Comparison of ENCODE assay signal across 1 cellular context in the genomic region with DNA sequence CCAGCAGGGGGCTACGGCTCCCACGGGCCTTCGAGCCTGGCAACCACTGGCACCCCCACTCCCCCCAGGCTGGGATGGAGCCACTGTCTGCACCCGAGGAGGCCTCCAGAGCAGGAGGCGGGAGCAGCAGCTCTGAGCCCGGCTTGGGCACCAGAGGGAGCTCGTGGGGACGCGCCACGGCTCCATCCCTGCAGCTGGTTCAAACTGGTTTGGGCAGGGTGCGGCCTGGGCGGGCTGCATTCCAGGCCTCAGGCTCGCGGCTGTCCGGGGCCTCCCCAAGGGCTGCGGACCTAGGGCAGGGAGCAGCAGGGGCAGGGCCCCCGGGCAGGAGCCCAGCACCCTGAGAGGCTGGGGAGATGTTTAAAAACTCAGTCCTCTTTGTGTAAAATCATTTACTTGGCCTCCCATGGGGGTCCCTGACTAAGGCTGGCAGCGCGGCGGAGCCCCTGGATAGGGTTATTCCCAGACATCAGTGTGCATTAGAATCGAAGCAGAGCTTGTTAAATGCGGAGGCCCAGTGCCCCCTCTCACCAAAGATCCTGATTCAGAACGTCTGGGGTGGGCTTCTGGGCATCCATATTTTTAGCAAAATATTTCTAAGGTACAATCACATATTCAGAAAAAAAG.
TF ChIP-seq lines count a peak whose summit lies in the region.

No MANE protein-coding gene starts in this region.

TF ChIP-seq in K562, 482 proteins besides CTCF, POLR2A, EP300 and RAD21 (continued from another document and continues in another):
- TF ChIP-seq RBM34 (IDR thresholded peaks at IDR 0.05; ENCODE audit: borderline replicate concordance, insufficient read depth, low read length) (no peak), POLR3A (IDR thresholded peaks at IDR 0.05; ENCODE audit: borderline replicate concordance, extremely low read depth, insufficient read depth, insufficient read length) (no peak), HDAC8 (tag; IDR thresholded peaks at IDR 0.05) (peak; percentile 81; the same call in 1 of the 2 replicates), ZNF830 (CRISPR knock-in tag; IDR thresholded peaks at IDR 0.05) (no peak), CTBP1 (IDR thresholded peaks at IDR 0.05; ENCODE audit: borderline replicate concordance) (peak; percentile 96), TAL1 (IDR thresholded peaks at IDR 0.05) (no peak), BCOR (IDR thresholded peaks at IDR 0.05) (peak; percentile 97), EZH2 (IDR thresholded peaks at IDR 0.05; ENCODE audit: borderline replicate concordance, low read depth, low read length) (no peak), ZBTB8A (IDR thresholded peaks at IDR 0.05; ENCODE audit: partially characterized antibody) (no peak), KDM5B (IDR thresholded peaks at IDR 0.05; ENCODE audit: insufficient replicate concordance, low read depth, low read length) (peak; percentile 83), ZNF134 (CRISPR knock-in tag; conservative IDR thresholded peaks at IDR 0.05) (peak; percentile 51; the same call in 1 of the 2 replicates), PHB (CRISPR knock-in tag; IDR thresholded peaks at IDR 0.05) (no peak), PHTF2 (CRISPR knock-in tag; IDR thresholded peaks at IDR 0.05) (no peak), FOXA1 (IDR thresholded peaks at IDR 0.05; ENCODE audit: borderline replicate concordance) (no peak), PHF21A (IDR thresholded peaks at IDR 0.05; ENCODE audit: borderline replicate concordance, low read depth) (peak; percentile 11; the same call in 1 of the 2 replicates), ZNF175 (CRISPR knock-in tag; IDR thresholded peaks at IDR 0.05; ENCODE audit: low read depth) (peak; percentile 61; the same call in 1 of the 2 replicates), MTA3 (IDR thresholded peaks at IDR 0.05; ENCODE audit: borderline replicate concordance) (peak; percentile 84; the same call in 1 of the 2 replicates), RBM14 (IDR thresholded peaks at IDR 0.05; ENCODE audit: borderline replicate concordance, insufficient read depth, low read depth, low read length) (no peak), JUND (IDR thresholded peaks at IDR 0.05; ENCODE audit: borderline replicate concordance, low read depth, low read length) (peak; percentile 54; the same call in 1 of the 2 replicates), JUND (tag; IDR thresholded peaks at IDR 0.05; ENCODE audit: borderline replicate concordance, low read depth, low read length) (peak; percentile 39; the same call in 1 of the 3 replicates), HCFC1 (IDR thresholded peaks at IDR 0.05; ENCODE audit: low read depth, low read length) (no peak; the same call in 1 of the 2 replicates), CREBBP (IDR thresholded peaks at IDR 0.05; ENCODE audit: low read depth, low read length) (no peak), EGR1 (conservative IDR thresholded peaks at IDR 0.05) (no peak), RBFOX2 (IDR thresholded peaks at IDR 0.05; ENCODE audit: low read depth, low read length) (peak; percentile 96), RFX1 (IDR thresholded peaks at IDR 0.05) (no peak), GTF2A2 (tag; IDR thresholded peaks at IDR 0.05) (no peak; the same call in 1 of the 2 replicates), ZNF507 (tag; conservative IDR thresholded peaks at IDR 0.05) (no peak), PTRF (tag; IDR thresholded peaks at IDR 0.05) (0 out of 2 replicates have a peak, but pooled peaks have one; percentile 31), POLR2G (IDR thresholded peaks at IDR 0.05; ENCODE audit: low read depth, low read length) (peak; percentile 96), EP400 (IDR thresholded peaks at IDR 0.05) (peak; percentile 94), MED1 (CRISPR knock-in tag; IDR thresholded peaks at IDR 0.05; ENCODE audit: borderline replicate concordance) (no peak)
- TF ChIP-seq, protein P1, sequence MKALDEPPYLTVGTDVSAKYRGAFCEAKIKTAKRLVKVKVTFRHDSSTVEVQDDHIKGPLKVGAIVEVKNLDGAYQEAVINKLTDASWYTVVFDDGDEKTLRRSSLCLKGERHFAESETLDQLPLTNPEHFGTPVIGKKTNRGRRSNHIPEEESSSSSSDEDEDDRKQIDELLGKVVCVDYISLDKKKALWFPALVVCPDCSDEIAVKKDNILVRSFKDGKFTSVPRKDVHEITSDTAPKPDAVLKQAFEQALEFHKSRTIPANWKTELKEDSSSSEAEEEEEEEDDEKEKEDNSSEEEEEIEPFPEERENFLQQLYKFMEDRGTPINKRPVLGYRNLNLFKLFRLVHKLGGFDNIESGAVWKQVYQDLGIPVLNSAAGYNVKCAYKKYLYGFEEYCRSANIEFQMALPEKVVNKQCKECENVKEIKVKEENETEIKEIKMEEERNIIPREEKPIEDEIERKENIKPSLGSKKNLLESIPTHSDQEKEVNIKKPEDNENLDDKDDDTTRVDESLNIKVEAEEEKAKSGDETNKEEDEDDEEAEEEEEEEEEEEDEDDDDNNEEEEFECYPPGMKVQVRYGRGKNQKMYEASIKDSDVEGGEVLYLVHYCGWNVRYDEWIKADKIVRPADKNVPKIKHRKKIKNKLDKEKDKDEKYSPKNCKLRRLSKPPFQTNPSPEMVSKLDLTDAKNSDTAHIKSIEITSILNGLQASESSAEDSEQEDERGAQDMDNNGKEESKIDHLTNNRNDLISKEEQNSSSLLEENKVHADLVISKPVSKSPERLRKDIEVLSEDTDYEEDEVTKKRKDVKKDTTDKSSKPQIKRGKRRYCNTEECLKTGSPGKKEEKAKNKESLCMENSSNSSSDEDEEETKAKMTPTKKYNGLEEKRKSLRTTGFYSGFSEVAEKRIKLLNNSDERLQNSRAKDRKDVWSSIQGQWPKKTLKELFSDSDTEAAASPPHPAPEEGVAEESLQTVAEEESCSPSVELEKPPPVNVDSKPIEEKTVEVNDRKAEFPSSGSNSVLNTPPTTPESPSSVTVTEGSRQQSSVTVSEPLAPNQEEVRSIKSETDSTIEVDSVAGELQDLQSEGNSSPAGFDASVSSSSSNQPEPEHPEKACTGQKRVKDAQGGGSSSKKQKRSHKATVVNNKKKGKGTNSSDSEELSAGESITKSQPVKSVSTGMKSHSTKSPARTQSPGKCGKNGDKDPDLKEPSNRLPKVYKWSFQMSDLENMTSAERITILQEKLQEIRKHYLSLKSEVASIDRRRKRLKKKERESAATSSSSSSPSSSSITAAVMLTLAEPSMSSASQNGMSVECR (CRISPR knock-in tag; IDR thresholded peaks at IDR 0.05): peak; percentile 70; the same call in 1 of the 2 replicates
- TF ChIP-seq, protein P2, sequence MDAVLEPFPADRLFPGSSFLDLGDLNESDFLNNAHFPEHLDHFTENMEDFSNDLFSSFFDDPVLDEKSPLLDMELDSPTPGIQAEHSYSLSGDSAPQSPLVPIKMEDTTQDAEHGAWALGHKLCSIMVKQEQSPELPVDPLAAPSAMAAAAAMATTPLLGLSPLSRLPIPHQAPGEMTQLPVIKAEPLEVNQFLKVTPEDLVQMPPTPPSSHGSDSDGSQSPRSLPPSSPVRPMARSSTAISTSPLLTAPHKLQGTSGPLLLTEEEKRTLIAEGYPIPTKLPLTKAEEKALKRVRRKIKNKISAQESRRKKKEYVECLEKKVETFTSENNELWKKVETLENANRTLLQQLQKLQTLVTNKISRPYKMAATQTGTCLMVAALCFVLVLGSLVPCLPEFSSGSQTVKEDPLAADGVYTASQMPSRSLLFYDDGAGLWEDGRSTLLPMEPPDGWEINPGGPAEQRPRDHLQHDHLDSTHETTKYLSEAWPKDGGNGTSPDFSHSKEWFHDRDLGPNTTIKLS (IDR thresholded peaks at IDR 0.05; ENCODE audit: borderline replicate concordance, low read depth): peak; percentile 83
- TF ChIP-seq, protein P3, sequence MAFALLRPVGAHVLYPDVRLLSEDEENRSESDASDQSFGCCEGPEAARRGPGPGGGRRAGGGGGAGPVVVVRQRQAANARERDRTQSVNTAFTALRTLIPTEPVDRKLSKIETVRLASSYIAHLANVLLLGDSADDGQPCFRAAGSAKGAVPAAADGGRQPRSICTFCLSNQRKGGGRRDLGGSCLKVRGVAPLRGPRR (CRISPR knock-in tag; IDR thresholded peaks at IDR 0.05): no peak
- TF ChIP-seq, protein P4, sequence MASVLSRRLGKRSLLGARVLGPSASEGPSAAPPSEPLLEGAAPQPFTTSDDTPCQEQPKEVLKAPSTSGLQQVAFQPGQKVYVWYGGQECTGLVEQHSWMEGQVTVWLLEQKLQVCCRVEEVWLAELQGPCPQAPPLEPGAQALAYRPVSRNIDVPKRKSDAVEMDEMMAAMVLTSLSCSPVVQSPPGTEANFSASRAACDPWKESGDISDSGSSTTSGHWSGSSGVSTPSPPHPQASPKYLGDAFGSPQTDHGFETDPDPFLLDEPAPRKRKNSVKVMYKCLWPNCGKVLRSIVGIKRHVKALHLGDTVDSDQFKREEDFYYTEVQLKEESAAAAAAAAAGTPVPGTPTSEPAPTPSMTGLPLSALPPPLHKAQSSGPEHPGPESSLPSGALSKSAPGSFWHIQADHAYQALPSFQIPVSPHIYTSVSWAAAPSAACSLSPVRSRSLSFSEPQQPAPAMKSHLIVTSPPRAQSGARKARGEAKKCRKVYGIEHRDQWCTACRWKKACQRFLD (CRISPR knock-in tag; IDR thresholded peaks at IDR 0.05): peak; percentile 94
- TF ChIP-seq, protein P5, sequence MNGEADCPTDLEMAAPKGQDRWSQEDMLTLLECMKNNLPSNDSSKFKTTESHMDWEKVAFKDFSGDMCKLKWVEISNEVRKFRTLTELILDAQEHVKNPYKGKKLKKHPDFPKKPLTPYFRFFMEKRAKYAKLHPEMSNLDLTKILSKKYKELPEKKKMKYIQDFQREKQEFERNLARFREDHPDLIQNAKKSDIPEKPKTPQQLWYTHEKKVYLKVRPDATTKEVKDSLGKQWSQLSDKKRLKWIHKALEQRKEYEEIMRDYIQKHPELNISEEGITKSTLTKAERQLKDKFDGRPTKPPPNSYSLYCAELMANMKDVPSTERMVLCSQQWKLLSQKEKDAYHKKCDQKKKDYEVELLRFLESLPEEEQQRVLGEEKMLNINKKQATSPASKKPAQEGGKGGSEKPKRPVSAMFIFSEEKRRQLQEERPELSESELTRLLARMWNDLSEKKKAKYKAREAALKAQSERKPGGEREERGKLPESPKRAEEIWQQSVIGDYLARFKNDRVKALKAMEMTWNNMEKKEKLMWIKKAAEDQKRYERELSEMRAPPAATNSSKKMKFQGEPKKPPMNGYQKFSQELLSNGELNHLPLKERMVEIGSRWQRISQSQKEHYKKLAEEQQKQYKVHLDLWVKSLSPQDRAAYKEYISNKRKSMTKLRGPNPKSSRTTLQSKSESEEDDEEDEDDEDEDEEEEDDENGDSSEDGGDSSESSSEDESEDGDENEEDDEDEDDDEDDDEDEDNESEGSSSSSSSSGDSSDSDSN (IDR thresholded peaks at IDR 0.05; ENCODE audit: borderline replicate concordance in 1 of 2, low read depth in 2 of 2, low read length in 2 of 2): peak; percentile 26 to 88; a peak in 3 of 4 replicates
- TF ChIP-seq, protein P6, sequence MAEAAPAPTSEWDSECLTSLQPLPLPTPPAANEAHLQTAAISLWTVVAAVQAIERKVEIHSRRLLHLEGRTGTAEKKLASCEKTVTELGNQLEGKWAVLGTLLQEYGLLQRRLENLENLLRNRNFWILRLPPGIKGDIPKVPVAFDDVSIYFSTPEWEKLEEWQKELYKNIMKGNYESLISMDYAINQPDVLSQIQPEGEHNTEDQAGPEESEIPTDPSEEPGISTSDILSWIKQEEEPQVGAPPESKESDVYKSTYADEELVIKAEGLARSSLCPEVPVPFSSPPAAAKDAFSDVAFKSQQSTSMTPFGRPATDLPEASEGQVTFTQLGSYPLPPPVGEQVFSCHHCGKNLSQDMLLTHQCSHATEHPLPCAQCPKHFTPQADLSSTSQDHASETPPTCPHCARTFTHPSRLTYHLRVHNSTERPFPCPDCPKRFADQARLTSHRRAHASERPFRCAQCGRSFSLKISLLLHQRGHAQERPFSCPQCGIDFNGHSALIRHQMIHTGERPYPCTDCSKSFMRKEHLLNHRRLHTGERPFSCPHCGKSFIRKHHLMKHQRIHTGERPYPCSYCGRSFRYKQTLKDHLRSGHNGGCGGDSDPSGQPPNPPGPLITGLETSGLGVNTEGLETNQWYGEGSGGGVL (CRISPR knock-in tag; IDR thresholded peaks at IDR 0.05): no peak
- TF ChIP-seq, protein P7, sequence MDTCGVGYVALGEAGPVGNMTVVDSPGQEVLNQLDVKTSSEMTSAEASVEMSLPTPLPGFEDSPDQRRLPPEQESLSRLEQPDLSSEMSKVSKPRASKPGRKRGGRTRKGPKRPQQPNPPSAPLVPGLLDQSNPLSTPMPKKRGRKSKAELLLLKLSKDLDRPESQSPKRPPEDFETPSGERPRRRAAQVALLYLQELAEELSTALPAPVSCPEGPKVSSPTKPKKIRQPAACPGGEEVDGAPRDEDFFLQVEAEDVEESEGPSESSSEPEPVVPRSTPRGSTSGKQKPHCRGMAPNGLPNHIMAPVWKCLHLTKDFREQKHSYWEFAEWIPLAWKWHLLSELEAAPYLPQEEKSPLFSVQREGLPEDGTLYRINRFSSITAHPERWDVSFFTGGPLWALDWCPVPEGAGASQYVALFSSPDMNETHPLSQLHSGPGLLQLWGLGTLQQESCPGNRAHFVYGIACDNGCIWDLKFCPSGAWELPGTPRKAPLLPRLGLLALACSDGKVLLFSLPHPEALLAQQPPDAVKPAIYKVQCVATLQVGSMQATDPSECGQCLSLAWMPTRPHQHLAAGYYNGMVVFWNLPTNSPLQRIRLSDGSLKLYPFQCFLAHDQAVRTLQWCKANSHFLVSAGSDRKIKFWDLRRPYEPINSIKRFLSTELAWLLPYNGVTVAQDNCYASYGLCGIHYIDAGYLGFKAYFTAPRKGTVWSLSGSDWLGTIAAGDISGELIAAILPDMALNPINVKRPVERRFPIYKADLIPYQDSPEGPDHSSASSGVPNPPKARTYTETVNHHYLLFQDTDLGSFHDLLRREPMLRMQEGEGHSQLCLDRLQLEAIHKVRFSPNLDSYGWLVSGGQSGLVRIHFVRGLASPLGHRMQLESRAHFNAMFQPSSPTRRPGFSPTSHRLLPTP (IDR thresholded peaks at IDR 0.05; ENCODE audit: borderline replicate concordance, extremely low read depth, insufficient read length): no peak
- TF ChIP-seq, protein P8, sequence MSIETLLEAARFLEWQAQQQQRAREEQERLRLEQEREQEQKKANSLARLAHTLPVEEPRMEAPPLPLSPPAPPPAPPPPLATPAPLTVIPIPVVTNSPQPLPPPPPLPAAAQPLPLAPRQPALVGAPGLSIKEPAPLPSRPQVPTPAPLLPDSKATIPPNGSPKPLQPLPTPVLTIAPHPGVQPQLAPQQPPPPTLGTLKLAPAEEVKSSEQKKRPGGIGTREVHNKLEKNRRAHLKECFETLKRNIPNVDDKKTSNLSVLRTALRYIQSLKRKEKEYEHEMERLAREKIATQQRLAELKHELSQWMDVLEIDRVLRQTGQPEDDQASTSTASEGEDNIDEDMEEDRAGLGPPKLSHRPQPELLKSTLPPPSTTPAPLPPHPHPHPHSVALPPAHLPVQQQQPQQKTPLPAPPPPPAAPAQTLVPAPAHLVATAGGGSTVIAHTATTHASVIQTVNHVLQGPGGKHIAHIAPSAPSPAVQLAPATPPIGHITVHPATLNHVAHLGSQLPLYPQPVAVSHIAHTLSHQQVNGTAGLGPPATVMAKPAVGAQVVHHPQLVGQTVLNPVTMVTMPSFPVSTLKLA (conservative IDR thresholded peaks at IDR 0.05): peak in 1 of 2 experiments; percentile 35; a peak in 1 of 4 replicates
